ENCODE assay signal across 20 cellular contexts in the genomic region with DNA sequence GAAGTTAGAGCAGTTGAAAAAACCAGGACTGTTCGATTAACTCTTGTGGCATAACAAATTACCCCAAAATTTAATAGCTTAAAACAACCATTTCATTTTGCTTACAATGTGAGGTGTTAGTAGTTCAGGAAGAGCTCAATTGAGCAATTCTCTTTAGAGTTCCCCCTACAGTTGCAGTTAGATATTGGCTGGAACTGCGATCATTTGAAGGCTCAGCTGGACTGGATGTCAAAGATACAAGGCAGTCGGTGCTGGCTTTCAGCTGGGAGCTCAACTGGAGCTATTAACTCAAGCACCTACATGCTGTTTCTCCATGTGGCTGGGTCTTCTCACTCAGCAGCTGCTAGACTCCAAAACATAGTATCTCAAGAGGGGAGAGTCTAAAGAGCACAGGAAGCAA.
DNase-seq lines count a peak whose midpoint lies in the region; ATAC-seq, FAIRE-seq and TF ChIP-seq lines count a peak whose summit lies in the region.
"Had no signal": no experiment of that assay in that cellular context is flagged by ENCODE, and none has a peak within 500 bp of the region (broad histone marks: within the 10 kb centered on the region; RNA-seq: fewer than 3 reads in every experiment).

No MANE protein-coding gene starts in this region.

- no peaks in the 10 kb centered on the region for H3K79me1 ChIP-seq in H1 (ENCODE audit: low read depth, low read length)

- H3K79me2 ChIP-seq in H1 (ENCODE audit: control insufficient read depth in 1 of 2, insufficient read depth in 2 of 2, low read length in 2 of 2), result no peaks in the 10 kb centered on the region

- no peak overlapping the region for H3K4me2 ChIP-seq in H1 (ENCODE audit: insufficient read depth in 1 of 2, low read depth in 2 of 2, low read length in 2 of 2)

- POLR2A ChIA-PET in H1 (lab: Charles Lee; ENCODE audit: partially characterized antibody), result no interaction called here

- H2BK120ac ChIP-seq in H1 (replicated peaks; ENCODE audit: low read depth, low read length), result no peak overlapping the region

- H4K20me1 ChIP-seq in H1 (replicated peaks in 1 of 2; ENCODE audit: control insufficient read depth in 1 of 2, insufficient read depth in 2 of 2, low read length in 2 of 2), result no peaks in the 10 kb centered on the region

- H3K9ac ChIP-seq in H1 (replicated peaks in 1 of 4; ENCODE audit: extremely low read depth in 1 of 4, low read depth in 3 of 4, low read length in 3 of 4), result no peak overlapping the region

- H2BK5ac ChIP-seq in H1 (ENCODE audit: low read depth, low read length), result no peak overlapping the region

- H2AK5ac ChIP-seq in H1 (ENCODE audit: low read depth, low read length), result no peak overlapping the region

- TF ChIP-seq POLR2A in H1 (IDR thresholded peaks at IDR 0.05; ENCODE audit: control extremely low read depth in 1 of 2, low read depth in 2 of 2, low read length in 2 of 2), result no peak

- no peak overlapping the region for H4K8ac ChIP-seq in H1 (ENCODE audit: extremely low read depth, insufficient read depth, low read length)

- H4K5ac ChIP-seq in H1 (ENCODE audit: insufficient read length, low read depth, low read length), result no peak overlapping the region

- no peak overlapping the region for H3K4ac ChIP-seq in H1 (replicated peaks; ENCODE audit: insufficient read length, low read depth, low read length)

- H2AFZ ChIP-seq in H1 (ENCODE audit: low read length), result 0 out of 2 replicates have a peak overlapping the region, but pooled peaks have one; percentile 20

- H2BK12ac ChIP-seq in H1 (ENCODE audit: low read depth, low read length), result no peak overlapping the region

- no peak overlapping the region for H3K23ac ChIP-seq in H1 (ENCODE audit: insufficient read length)

- WGBS in H1 (ENCODE audit: extremely low coverage in 1 of 2, insufficient coverage in 1 of 2, insufficient read length in 1 of 2, insufficient replicate concordance in 2 of 2, low coverage in 1 of 2, low lambda C conversion rate in 2 of 2, missing lambda C conversion rate in 1 of 2), 2 experiments, result 79% methylated on average over 3 of the region's 3 CpGs; no CpG with 5 or more reads in 1 of the 2 experiments
- WGBS in psoas muscle, 3 donors, result 11 to 40% (median 16%) methylated on average over 3 of the region's 3 CpGs

- in situ Hi-C loops in KBM-7 (cut with MboI; ENCODE audit: low pct_unique_long_range_greater_than_20kb, low sequenced_read_pairs), result no loop called here

- H2BK20ac ChIP-seq in H1 (ENCODE audit: low read length), result no peak overlapping the region

- H3K27me3 ChIP-seq in H1 (replicated peaks in 1 of 4; ENCODE audit: control insufficient read depth in 3 of 4, extremely low read depth in 1 of 4, insufficient read depth in 3 of 4, low read length in 3 of 4) (no peaks in the 10 kb centered on the region), psoas muscle (ENCODE audit: insufficient read depth in 3 of 3, low read length in 2 of 3) (no peaks in the 10 kb centered on the region)
- H3K27me3 ChIP-seq: colonic mucosa, gastroesophageal sphincter, MG63 had no signal

- ATAC-seq in psoas muscle, result peak; percentile 74 to 84 (median 79)
- ATAC-seq: gastroesophageal sphincter, Panc1 had no signal

- no peaks in the 10 kb centered on the region for H3K9me3 ChIP-seq in H1 (ENCODE audit: insufficient read depth in 2 of 2, low read depth in 1 of 2, low read length in 1 of 2)
- peaks cover 4% of the 10 kb centered on the region for H3K9me3 ChIP-seq in psoas muscle
- H3K9me3 ChIP-seq: colonic mucosa, gastroesophageal sphincter, MG63 had no signal

- peak; percentile 78 for FAIRE-seq in H1 (lab: Jason Lieb, UNC)

- H3K4me3 ChIP-seq in H1 (ENCODE audit: extremely low read depth in 1 of 4, insufficient read depth in 2 of 4, low read depth in 3 of 4, low read length in 4 of 4), result no peak overlapping the region
- H3K4me3 ChIP-seq in psoas muscle, result peak overlapping the region; percentile 48
- H3K4me3 ChIP-seq: colonic mucosa, gastroesophageal sphincter, MG63 had no signal

- H3K36me3 ChIP-seq in H1 (ENCODE audit: control insufficient read depth in 2 of 4, insufficient read depth in 4 of 4, low read length in 3 of 4) (no peaks in the 10 kb centered on the region), psoas muscle (ENCODE audit: insufficient read depth in 1 of 2, low read depth in 1 of 2) (no peaks in the 10 kb centered on the region)
- H3K36me3 ChIP-seq: colonic mucosa, gastroesophageal sphincter, MG63 had no signal

- no peak overlapping the region for H2BK15ac ChIP-seq in H1 (ENCODE audit: low read length)

- H3K23me2 ChIP-seq in H1 (ENCODE audit: low read depth, low read length), result no peaks in the 10 kb centered on the region

- no peak for TF ChIP-seq RAD21 in H1 (IDR thresholded peaks at IDR 0.05 in 1 of 2, conservative IDR thresholded peaks at IDR 0.05 in 1 of 2; ENCODE audit: low read depth in 2 of 2, low read length in 2 of 2)

- DNase-seq in SIG-M5 treated with dmso at 0.1 percent for 504 hours (lab: John Stamatoyannopoulos, UW; ENCODE audit: unreplicated experiment), result peak; percentile 16
- DNase-seq in SIG-M5 (lab: John Stamatoyannopoulos, UW), result no peak
- peak; percentile 5 for DNase-seq in KBM-7
- no peak for DNase-seq in H1 (ENCODE audit: low read depth in 1 of 2, low spot score in 2 of 2)
- no peak for DNase-seq in psoas muscle
- DNase-seq in GM20000 (ENCODE audit: low spot score), result no peak
- DNase-seq in head of caudate nucleus, result no peak
- DNase-seq in anterior cingulate cortex (lab: John Stamatoyannopoulos, UW), result no peak
- DNase-seq: activated CD4-positive, CD25-positive, alpha-beta regulatory T cell; amygdala; Calu3; colonic mucosa; immature natural killer cell; MG63; NCI-H2171 treated with DMSO at 0.1 percent for 48 hours; stimulated activated CD4-positive, alpha-beta T cell treated with anti-CD3 and anti-CD28 coated beads, Interleukin-4, amount 100 ng/mL, for 1 hour; stimulated activated CD8-positive, alpha-beta memory T cell treated with anti-CD3 and anti-CD28 coated beads, Interleukin-4, amount 100 ng/mL, for 48 hours; T-helper 1 cell had no signal

- CTCF ChIA-PET in H1 (lab: Charles Lee; ENCODE audit: partially characterized antibody), result interaction anchor here (0.8 to 1.3 kb wide), 5 partner anchors 11 to 124 kb away, joined by 3 to 6 read pairs (median 4); no protein-coding TSS in a partner anchor

- peaks cover 0 to 4% (median 3%) of the 10 kb centered on the region in 4 experiments; a peak in 2 of 7 replicates for H3K4me1 ChIP-seq in H1 (replicated peaks in 1 of 4; ENCODE audit: control insufficient read depth in 3 of 4, insufficient read depth in 4 of 4, low read length in 3 of 4)
- H3K4me1 ChIP-seq in psoas muscle, result peaks cover 14% of the 10 kb centered on the region
- H3K4me1 ChIP-seq: colonic mucosa, gastroesophageal sphincter had no signal

- intact Hi-C loops in psoas muscle (cut with DNase I), result loop anchor here (5.0 to 10.0 kb wide), 2 partner anchors 51 to 98 kb away; a partner anchor contains a TSS
- intact Hi-C loops in head of caudate nucleus (cut with DNase I), result no loop called here

- no peak overlapping the region for H3K18ac ChIP-seq in H1 (ENCODE audit: extremely low read depth, low read length)

- H3K14ac ChIP-seq in H1 (ENCODE audit: insufficient read length), result no peak overlapping the region

- no peak overlapping the region for H3K56ac ChIP-seq in H1 (replicated peaks; ENCODE audit: insufficient read length, low read depth, low read length)

- no peak for TF ChIP-seq EP300 in H1 (IDR thresholded peaks at IDR 0.05; ENCODE audit: borderline replicate concordance in 1 of 2, low read depth in 2 of 2, low read length in 2 of 2)

- H3K27ac ChIP-seq in H1 (ENCODE audit: low read depth, low read length), result no peak overlapping the region
- H3K27ac ChIP-seq in psoas muscle, result peak overlapping the region; percentile 90
- H3K27ac ChIP-seq: colonic mucosa, gastroesophageal sphincter had no signal

- H4K91ac ChIP-seq in H1 (replicated peaks; ENCODE audit: insufficient read length, low read length), result no peak overlapping the region

- TF ChIP-seq CTCF in H1 (IDR thresholded peaks at IDR 0.05; ENCODE audit: control extremely low read depth in 1 of 3, insufficient read depth in 1 of 3, low read depth in 1 of 3, low read length in 3 of 3), result no peak
- TF ChIP-seq CTCF in psoas muscle (IDR thresholded peaks at IDR 0.05), result peak; percentile 22
- TF ChIP-seq CTCF in GM20000 (IDR thresholded peaks at IDR 0.05; ENCODE audit: extremely low read depth, missing control alignments), result no peak

TF ChIP-seq in H1, 55 proteins besides CTCF, POLR2A, EP300 and RAD21 (continues in another document):
- TF ChIP-seq, protein P1, sequence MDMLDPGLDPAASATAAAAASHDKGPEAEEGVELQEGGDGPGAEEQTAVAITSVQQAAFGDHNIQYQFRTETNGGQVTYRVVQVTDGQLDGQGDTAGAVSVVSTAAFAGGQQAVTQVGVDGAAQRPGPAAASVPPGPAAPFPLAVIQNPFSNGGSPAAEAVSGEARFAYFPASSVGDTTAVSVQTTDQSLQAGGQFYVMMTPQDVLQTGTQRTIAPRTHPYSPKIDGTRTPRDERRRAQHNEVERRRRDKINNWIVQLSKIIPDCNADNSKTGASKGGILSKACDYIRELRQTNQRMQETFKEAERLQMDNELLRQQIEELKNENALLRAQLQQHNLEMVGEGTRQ (IDR thresholded peaks at IDR 0.05; ENCODE audit: low read length), result no peak
- no peak for TF ChIP-seq CHD2 (IDR thresholded peaks at IDR 0.05; ENCODE audit: low read length)
- TF ChIP-seq YY1 (IDR thresholded peaks at IDR 0.05; ENCODE audit: low read depth, low read length), result no peak
- no peak for TF ChIP-seq GABPA (IDR thresholded peaks at IDR 0.05; ENCODE audit: borderline replicate concordance, insufficient read depth, low read length)
- TF ChIP-seq, protein P2, sequence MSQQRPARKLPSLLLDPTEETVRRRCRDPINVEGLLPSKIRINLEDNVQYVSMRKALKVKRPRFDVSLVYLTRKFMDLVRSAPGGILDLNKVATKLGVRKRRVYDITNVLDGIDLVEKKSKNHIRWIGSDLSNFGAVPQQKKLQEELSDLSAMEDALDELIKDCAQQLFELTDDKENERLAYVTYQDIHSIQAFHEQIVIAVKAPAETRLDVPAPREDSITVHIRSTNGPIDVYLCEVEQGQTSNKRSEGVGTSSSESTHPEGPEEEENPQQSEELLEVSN (IDR thresholded peaks at IDR 0.05), result no peak
- no peak for TF ChIP-seq MAFK (IDR thresholded peaks at IDR 0.05; ENCODE audit: low read depth, low read length)
- no peak for TF ChIP-seq CBX5 (IDR thresholded peaks at IDR 0.05; ENCODE audit: low read depth, low read length)
- TF ChIP-seq SRF (IDR thresholded peaks at IDR 0.05; ENCODE audit: low read depth, low read length), result no peak
- TF ChIP-seq ASH2L (IDR thresholded peaks at IDR 0.05; ENCODE audit: low read length), result no peak
- no peak for TF ChIP-seq RBBP5 (IDR thresholded peaks at IDR 0.05; ENCODE audit: borderline replicate concordance, low read depth, low read length)
- TF ChIP-seq, protein P3, sequence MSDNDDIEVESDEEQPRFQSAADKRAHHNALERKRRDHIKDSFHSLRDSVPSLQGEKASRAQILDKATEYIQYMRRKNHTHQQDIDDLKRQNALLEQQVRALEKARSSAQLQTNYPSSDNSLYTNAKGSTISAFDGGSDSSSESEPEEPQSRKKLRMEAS (IDR thresholded peaks at IDR 0.05), result no peak
- TF ChIP-seq CEBPB (IDR thresholded peaks at IDR 0.05; ENCODE audit: low read depth, low read length), result peak; percentile 54; the same call in 1 of the 2 replicates
- no peak for TF ChIP-seq KDM5A (IDR thresholded peaks at IDR 0.05; ENCODE audit: low read length)

Comparison
In these comparisons a context has a peak if more than half of its experiments do, and no peak if none do; other contexts are left out.
1. DNase-seq: peak in SIG-M5 treated with dmso at 0.1 percent for 504 hours (single experiment) and KBM-7 (single experiment); none in SIG-M5 (single experiment), H1 (0 of 2), psoas muscle (0 of 2), GM20000 (single experiment), head of caudate nucleus (0 of 42) and anterior cingulate cortex (0 of 58).